ENCODE assay signal across 21 cellular contexts in the genomic region with DNA sequence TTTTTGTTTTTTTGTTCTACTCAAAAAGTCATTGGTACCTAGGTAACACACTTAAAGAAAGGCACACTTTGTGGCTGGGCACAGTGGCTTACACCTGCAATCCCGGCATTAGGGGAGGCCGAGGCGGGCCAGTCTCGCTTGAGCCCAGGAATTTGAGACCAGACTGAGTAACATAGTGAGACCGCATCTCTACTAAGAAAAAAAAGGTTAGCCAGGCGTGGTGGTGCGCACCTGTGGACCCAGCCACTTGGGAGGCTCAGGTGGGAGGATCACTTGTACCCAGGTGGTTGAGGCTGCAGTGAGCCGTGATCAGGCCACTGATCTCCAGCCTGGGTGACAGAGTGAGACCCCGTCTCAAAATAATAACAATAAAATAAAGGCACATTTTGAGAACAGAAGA.
DNase-seq lines count a peak whose midpoint lies in the region; ATAC-seq, FAIRE-seq and TF ChIP-seq lines count a peak whose summit lies in the region.
"Had no signal": no experiment of that assay in that cellular context is flagged by ENCODE, and none has a peak within 500 bp of the region (broad histone marks: within the 10 kb centered on the region; RNA-seq: fewer than 3 reads in every experiment).

No MANE protein-coding gene starts in this region.

- no peak for FAIRE-seq in GM12891 (lab: Jason Lieb, UNC)
- FAIRE-seq: A204.1, D721Med, G401.6, GM12892, GM19239, H1 had no signal

- no peaks in the 10 kb centered on the region for H3K4me1 Mint-ChIP-seq in chondrocyte (ENCODE audit: low read depth)
- H3K4me1 Mint-ChIP-seq: B cell had no signal

- no peaks in the 10 kb centered on the region for H3K36me3 ChIP-seq in left ventricle myocardium inferior
- H3K36me3 ChIP-seq: HAP-1 had no signal

- ATAC-seq in left ventricle myocardium superior (no peak), sciatic nerve (no peak), GM18511 (IDR thresholded peaks at IDR 0.05; ENCODE audit: unreplicated experiment) (no peak)

- peaks cover 71% of the 10 kb centered on the region for H3K27me3 ChIP-seq in left ventricle myocardium inferior (ENCODE audit: low read depth)

- H3K27ac Mint-ChIP-seq in chondrocyte (ENCODE audit: unreplicated experiment) = no peak overlapping the region
- H3K27ac Mint-ChIP-seq: B cell had no signal

- TF ChIP-seq POLR2A in GM12891 (IDR thresholded peaks at IDR 0.05; ENCODE audit: low read depth, low read length) = no peak

- DNase-seq in left ventricle myocardium superior = peak; percentile 5
- DNase-seq in left ventricle myocardium inferior = no peak
- DNase-seq in chondrocyte (ENCODE audit: low spot score) = peak; percentile 32
- DNase-seq in sciatic nerve (ENCODE audit: low spot score) = peak; percentile 13
- no peak for DNase-seq in GM12891 (ENCODE audit: insufficient read length, low spot score)
- no peak for DNase-seq in coronary artery (ENCODE audit: low spot score)
- DNase-seq: CD4-positive, alpha-beta memory T cell; COR-L47; DMS153; DMS79 treated with DMSO at 0.1 percent for 48 hours; EL had no signal

- peaks cover 41% of the 10 kb centered on the region for H3K9me3 ChIP-seq in left ventricle myocardium inferior (replicated peaks)
- H3K9me3 ChIP-seq: HAP-1 had no signal

- peaks cover 30% of the 10 kb centered on the region for H3K27me3 Mint-ChIP-seq in chondrocyte (ENCODE audit: low read depth)

- no peak overlapping the region for H3K4me3 Mint-ChIP-seq in chondrocyte (ENCODE audit: unreplicated experiment)
- H3K4me3 Mint-ChIP-seq: B cell; CD4-positive, alpha-beta memory T cell had no signal

- no peak for TF ChIP-seq CTCF in left ventricle myocardium inferior (IDR thresholded peaks at IDR 0.05; ENCODE audit: borderline replicate concordance)
- no peak for TF ChIP-seq CTCF in chondrocyte (IDR thresholded peaks at IDR 0.05)
- TF ChIP-seq CTCF in coronary artery (IDR thresholded peaks at IDR 0.05) = no peak

- H3K27ac ChIP-seq in left ventricle myocardium inferior (replicated peaks) (no peak overlapping the region), coronary artery (no peak overlapping the region)
- H3K27ac ChIP-seq: C4-2B had no signal

- peaks cover 34% of the 10 kb centered on the region for H3K9me3 Mint-ChIP-seq in chondrocyte (ENCODE audit: low read depth)

- H3K4me1 ChIP-seq in left ventricle myocardium inferior = peaks cover 5% of the 10 kb centered on the region
- H3K4me1 ChIP-seq: HAP-1 had no signal

- no peak overlapping the region for H3K4me3 ChIP-seq in left ventricle myocardium inferior
- H3K4me3 ChIP-seq in coronary artery = no peak overlapping the region
- H3K4me3 ChIP-seq: HAP-1 had no signal

- intact Hi-C loops in left ventricle myocardium superior (cut with micrococcal nuclease) = no loop called here
- intact Hi-C loops in left ventricle myocardium inferior (cut with micrococcal nuclease) = no loop called here
- intact Hi-C loops in sciatic nerve (cut with DNase I) = no loop called here

- peaks cover 3% of the 10 kb centered on the region for H3K36me3 Mint-ChIP-seq in chondrocyte (ENCODE audit: low read depth)

TF ChIP-seq in GM12891, 5 proteins besides CTCF, POLR2A, EP300 and RAD21:
- TF ChIP-seq POU2F2 (IDR thresholded peaks at IDR 0.05; ENCODE audit: low read depth, low read length) = no peak
- TF ChIP-seq TAF1 (IDR thresholded peaks at IDR 0.05; ENCODE audit: low read depth, low read length) = no peak
- TF ChIP-seq POLR2AphosphoS5 (IDR thresholded peaks at IDR 0.05; ENCODE audit: low read depth, low read length) = no peak
- TF ChIP-seq SPI1 (IDR thresholded peaks at IDR 0.05; ENCODE audit: low read depth, low read length) = no peak
- TF ChIP-seq PAX5 (IDR thresholded peaks at IDR 0.05; ENCODE audit: insufficient read depth, low read length, severe bottlenecking) = no peak

Comparison
In these comparisons a context has a peak if more than half of its experiments do, and no peak if none do; other contexts are left out.
1. DNase-seq: peak in left ventricle myocardium superior (single experiment), chondrocyte (single experiment) and sciatic nerve (single experiment); none in left ventricle myocardium inferior (single experiment), GM12891 (single experiment) and coronary artery (single experiment).